16 cellular contexts compared by ENCODE assay signal in the genomic region with DNA sequence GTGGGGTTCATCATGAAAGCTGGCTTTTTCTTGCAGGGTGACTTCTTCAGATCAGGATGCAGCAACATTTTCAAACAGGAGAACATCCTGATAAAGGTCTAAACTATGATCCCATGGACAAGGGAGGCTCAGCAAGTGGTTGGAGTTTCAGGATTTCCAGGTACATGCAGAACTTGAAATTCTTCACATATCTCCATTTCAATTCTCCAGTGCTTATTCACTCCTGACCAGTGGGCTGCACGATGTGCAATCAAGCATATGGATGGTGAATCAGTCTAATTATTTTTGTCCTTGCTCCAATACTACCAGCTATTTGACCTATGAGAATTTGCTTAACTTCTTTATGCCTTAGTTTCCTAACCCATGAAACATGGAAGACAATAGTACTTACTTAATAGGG.
A peak's percentile ranks its signal among the peaks of the same experiment; 100 is the strongest.
DNase-seq lines count a peak whose midpoint lies in the region; FAIRE-seq and TF ChIP-seq lines count a peak whose summit lies in the region.
"Had no signal": no experiment of that assay in that cellular context is flagged by ENCODE, and none has a peak within 500 bp of the region (broad histone marks: within the 10 kb centered on the region; RNA-seq: fewer than 3 reads in every experiment).

No MANE protein-coding gene starts in this region.

- no peak overlapping the region for H2AFZ ChIP-seq in astrocyte (ENCODE audit: low read depth, low read length)
- H2AFZ ChIP-seq: GM23338 had no signal

- H3K27ac Mint-ChIP-seq in astrocyte (ENCODE audit: unreplicated experiment) = no peak overlapping the region
- H3K27ac Mint-ChIP-seq: B cell; CD4-positive, alpha-beta T cell; GM23338 had no signal

- TF ChIP-seq EP300 in Ishikawa (IDR thresholded peaks at IDR 0.05; ENCODE audit: borderline replicate concordance) = no peak

- no peak overlapping the region for H3K4me2 ChIP-seq in astrocyte (ENCODE audit: low read length)
- H3K4me2 ChIP-seq: GM23338 had no signal

- peaks cover 4% of the 10 kb centered on the region for H3K4me1 Mint-ChIP-seq in astrocyte (ENCODE audit: low read depth, unreplicated experiment)
- H3K4me1 Mint-ChIP-seq: B cell, GM23338 had no signal

- DNase-seq in astrocyte (ENCODE audit: low read depth) (peak; percentile 59), iris pigment epithelial cell (ENCODE audit: low read depth) (peak; percentile 42), BE2C (no peak), COR-L47 (lab: John Stamatoyannopoulos, UW) (no peak), DMS153 (lab: John Stamatoyannopoulos, UW) (no peak), DMS153 treated with DMSO at 0.1 percent for 48 hours (lab: John Stamatoyannopoulos, UW; ENCODE audit: unreplicated experiment) (no peak)
- DNase-seq: CD4-positive, alpha-beta T cell; NCI-H1105; NCI-H1930; NCI-H446 treated with DMSO at 0.1 percent for 48 hours; OCI-M1 had no signal

- FAIRE-seq in astrocyte (lab: Jason Lieb, UNC) = no peak
- FAIRE-seq: GM12892 had no signal

- H3K4me3 Mint-ChIP-seq in astrocyte (ENCODE audit: unreplicated experiment) = no peak overlapping the region
- H3K4me3 Mint-ChIP-seq: B cell; CD4-positive, alpha-beta T cell; GM23338 had no signal

- no peak overlapping the region for H3K9ac ChIP-seq in astrocyte (ENCODE audit: low read length)

- no peak overlapping the region for H3K27ac ChIP-seq in astrocyte (ENCODE audit: low read depth, low read length)
- H3K27ac ChIP-seq: RWPE1 had no signal

- H4K20me1 ChIP-seq in astrocyte (ENCODE audit: insufficient read depth, low read length) = no peaks in the 10 kb centered on the region

- H3K36me3 Mint-ChIP-seq in astrocyte (ENCODE audit: low read depth, unreplicated experiment) = no peaks in the 10 kb centered on the region

- H3K9me3 ChIP-seq in astrocyte (ENCODE audit: insufficient read depth, low read depth, low read length) (no peaks in the 10 kb centered on the region), BE2C (no peaks in the 10 kb centered on the region)

- no peak for TF ChIP-seq RAD21 in Ishikawa (IDR thresholded peaks at IDR 0.05; ENCODE audit: low read depth)

- H3K27me3 ChIP-seq in astrocyte (ENCODE audit: insufficient read depth, low read length) (no peaks in the 10 kb centered on the region), BE2C (peaks cover 9% of the 10 kb centered on the region)

- no peak for TF ChIP-seq CTCF in astrocyte (IDR thresholded peaks at IDR 0.05; ENCODE audit: insufficient read depth, low read depth, low read length)
- no peak for TF ChIP-seq CTCF in BE2C (IDR thresholded peaks at IDR 0.05; ENCODE audit: low read depth, low read length)

- H3K36me3 ChIP-seq in astrocyte (ENCODE audit: insufficient read depth, low read length) (no peaks in the 10 kb centered on the region), BE2C (no peaks in the 10 kb centered on the region)

- no peaks in the 10 kb centered on the region for H3K9me3 Mint-ChIP-seq in astrocyte (ENCODE audit: unreplicated experiment)
- H3K9me3 Mint-ChIP-seq: GM23338 had no signal

- no peaks in the 10 kb centered on the region for H3K79me2 ChIP-seq in astrocyte (ENCODE audit: insufficient read depth, low read length)

- H3K27me3 Mint-ChIP-seq in astrocyte (ENCODE audit: low read depth, unreplicated experiment) = no peaks in the 10 kb centered on the region
- H3K27me3 Mint-ChIP-seq: B cell; CD4-positive, alpha-beta T cell had no signal

- H3K4me3 ChIP-seq in astrocyte (ENCODE audit: insufficient read depth, low read depth, low read length) (no peak overlapping the region), BE2C (ENCODE audit: low read depth, low read length) (no peak overlapping the region)
- H3K4me3 ChIP-seq: GM23338 had no signal

- H3K4me1 ChIP-seq in astrocyte (ENCODE audit: insufficient read depth, low read length) (no peaks in the 10 kb centered on the region), BE2C (no peaks in the 10 kb centered on the region)

TF ChIP-seq in Ishikawa, 13 proteins besides CTCF, POLR2A, EP300 and RAD21:
- TF ChIP-seq TEAD4 (IDR thresholded peaks at IDR 0.05) = 0 out of 2 replicates have a peak, but pooled peaks have one; percentile 18
- TF ChIP-seq, protein P1, sequence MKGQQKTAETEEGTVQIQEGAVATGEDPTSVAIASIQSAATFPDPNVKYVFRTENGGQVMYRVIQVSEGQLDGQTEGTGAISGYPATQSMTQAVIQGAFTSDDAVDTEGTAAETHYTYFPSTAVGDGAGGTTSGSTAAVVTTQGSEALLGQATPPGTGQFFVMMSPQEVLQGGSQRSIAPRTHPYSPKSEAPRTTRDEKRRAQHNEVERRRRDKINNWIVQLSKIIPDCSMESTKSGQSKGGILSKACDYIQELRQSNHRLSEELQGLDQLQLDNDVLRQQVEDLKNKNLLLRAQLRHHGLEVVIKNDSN (IDR thresholded peaks at IDR 0.05) = no peak
- no peak for TF ChIP-seq CEBPB (IDR thresholded peaks at IDR 0.05)

Comparison
In these comparisons a context has a peak if more than half of its experiments do, and no peak if none do; other contexts are left out.
1. DNase-seq: peak in astrocyte (single experiment) and iris pigment epithelial cell (single experiment); none in BE2C (single experiment), COR-L47 (single experiment), DMS153 (single experiment) and DMS153 treated with DMSO at 0.1 percent for 48 hours (single experiment).